Comparison of ENCODE assay signal across 1 cellular context in genomic region chr2:152242787-152243472, GRCh38.
TF ChIP-seq lines count a peak whose summit lies in the region.

No MANE protein-coding gene starts in this region.

TF ChIP-seq in HepG2, 621 proteins besides CTCF, POLR2A, EP300 and RAD21 (continued from another document and continues in another):
- no peak for TF ChIP-seq CEBPZ (IDR thresholded peaks at IDR 0.05; ENCODE audit: low read length)
- TF ChIP-seq HNF4G (IDR thresholded peaks at IDR 0.05; ENCODE audit: borderline replicate concordance, low read depth, low read length) = peak; percentile 85; the same call in 1 of the 2 replicates
- no peak for TF ChIP-seq HNF4G (CRISPR knock-in tag; IDR thresholded peaks at IDR 0.05; ENCODE audit: borderline replicate concordance, low read depth)
- TF ChIP-seq JUN (CRISPR knock-in tag; IDR thresholded peaks at IDR 0.05) = no peak
- TF ChIP-seq FOXP1 (IDR thresholded peaks at IDR 0.05) = no peak
- TF ChIP-seq FOXP1 (CRISPR knock-in tag; IDR thresholded peaks at IDR 0.05) = no peak
- TF ChIP-seq MZF1 (CRISPR knock-in tag; IDR thresholded peaks at IDR 0.05; ENCODE audit: borderline replicate concordance) = no peak
- no peak for TF ChIP-seq ZNF451 (CRISPR knock-in tag; IDR thresholded peaks at IDR 0.05)
- no peak for TF ChIP-seq SIN3B (IDR thresholded peaks at IDR 0.05; ENCODE audit: low read length)
- TF ChIP-seq MLX (CRISPR knock-in tag; IDR thresholded peaks at IDR 0.05) = peak; percentile 70; the same call in 1 of the 2 replicates
- TF ChIP-seq ZNF496 (CRISPR knock-in tag; IDR thresholded peaks at IDR 0.05; ENCODE audit: insufficient replicate concordance) = no peak
- TF ChIP-seq RXRA (CRISPR knock-in tag; IDR thresholded peaks at IDR 0.05) = peak; percentile 93; the same call in 1 of the 2 replicates
- no peak for TF ChIP-seq PRDM4 (CRISPR knock-in tag; IDR thresholded peaks at IDR 0.05; ENCODE audit: borderline replicate concordance)
- 0 out of 2 replicates have a peak, but pooled peaks have one; percentile 25 for TF ChIP-seq ZNF792 (CRISPR knock-in tag; IDR thresholded peaks at IDR 0.05)
- TF ChIP-seq ZMYM3 (CRISPR knock-in tag; IDR thresholded peaks at IDR 0.05) = peak; percentile 53; the same call in 1 of the 2 replicates
- TF ChIP-seq NR2F2 (IDR thresholded peaks at IDR 0.05; ENCODE audit: borderline replicate concordance, low read depth) = peak; percentile 59
- no peak for TF ChIP-seq TEAD2 (CRISPR knock-in tag; IDR thresholded peaks at IDR 0.05)
- TF ChIP-seq HOMEZ (CRISPR knock-in tag; IDR thresholded peaks at IDR 0.05; ENCODE audit: low read depth) = peak; percentile 57; the same call in 1 of the 2 replicates
- peak; percentile 99 for TF ChIP-seq THRA (CRISPR knock-in tag; IDR thresholded peaks at IDR 0.05; ENCODE audit: borderline replicate concordance)
- no peak for TF ChIP-seq KLF9 (CRISPR knock-in tag; IDR thresholded peaks at IDR 0.05; ENCODE audit: low read depth)
- TF ChIP-seq ZNF720 (CRISPR knock-in tag; IDR thresholded peaks at IDR 0.05) = no peak
- no peak for TF ChIP-seq WIZ (CRISPR knock-in tag; IDR thresholded peaks at IDR 0.05)
- TF ChIP-seq NR2F1 (CRISPR knock-in tag; IDR thresholded peaks at IDR 0.05) = peak; percentile 57 to 79; a peak in 2 of 4 replicates
- peak; percentile 50; the same call in 1 of the 2 replicates for TF ChIP-seq REPIN1 (CRISPR knock-in tag; IDR thresholded peaks at IDR 0.05; ENCODE audit: borderline replicate concordance, low read depth)
- peak; percentile 68; the same call in 1 of the 2 replicates for TF ChIP-seq TARDBP (CRISPR knock-in tag; IDR thresholded peaks at IDR 0.05)
- TF ChIP-seq SOX5 (CRISPR knock-in tag; IDR thresholded peaks at IDR 0.05; ENCODE audit: borderline replicate concordance) = peak; percentile 26; the same call in 1 of the 2 replicates
- peak; percentile 29; the same call in 1 of the 2 replicates for TF ChIP-seq MAX (IDR thresholded peaks at IDR 0.05)
- TF ChIP-seq ZNF331 (CRISPR knock-in tag; IDR thresholded peaks at IDR 0.05) = 0 out of 2 replicates have a peak, but pooled peaks have one; percentile 19
- no peak for TF ChIP-seq ETV5 (CRISPR knock-in tag; IDR thresholded peaks at IDR 0.05; ENCODE audit: borderline replicate concordance)
- no peak for TF ChIP-seq RFX1 (IDR thresholded peaks at IDR 0.05)
- TF ChIP-seq REST (IDR thresholded peaks at IDR 0.05; ENCODE audit: borderline replicate concordance in 1 of 2, low read depth in 1 of 2, low read length in 2 of 2) = no peak
- 0 out of 2 replicates have a peak, but pooled peaks have one; percentile 30 for TF ChIP-seq ZNF124 (CRISPR knock-in tag; IDR thresholded peaks at IDR 0.05)
- TF ChIP-seq KAT7 (CRISPR knock-in tag; IDR thresholded peaks at IDR 0.05; ENCODE audit: borderline replicate concordance) = no peak
- TF ChIP-seq ZNF775 (CRISPR knock-in tag; IDR thresholded peaks at IDR 0.05; ENCODE audit: borderline replicate concordance) = 0 out of 2 replicates have a peak, but pooled peaks have one; percentile 7
- no peak for TF ChIP-seq PHB2 (IDR thresholded peaks at IDR 0.05; ENCODE audit: partially characterized antibody)
- no peak for TF ChIP-seq ZNF512B (CRISPR knock-in tag; IDR thresholded peaks at IDR 0.05; ENCODE audit: borderline replicate concordance)
- TF ChIP-seq HMGXB4 (CRISPR knock-in tag; IDR thresholded peaks at IDR 0.05; ENCODE audit: borderline replicate concordance in 1 of 2, low read depth in 1 of 2) = no peak
